In genomic region chr1:35675773-35676172, GRCh38 we compare ENCODE assay signal across 2 cellular contexts.
TF ChIP-seq lines count a peak whose summit lies in the region.

No MANE protein-coding gene starts in this region.

TF ChIP-seq in IMR-90, 13 proteins besides CTCF, POLR2A, EP300 and RAD21:
- no peak for TF ChIP-seq BHLHE40 (IDR thresholded peaks at IDR 0.05; ENCODE audit: low read depth, low read length)
- TF ChIP-seq, protein P1, sequence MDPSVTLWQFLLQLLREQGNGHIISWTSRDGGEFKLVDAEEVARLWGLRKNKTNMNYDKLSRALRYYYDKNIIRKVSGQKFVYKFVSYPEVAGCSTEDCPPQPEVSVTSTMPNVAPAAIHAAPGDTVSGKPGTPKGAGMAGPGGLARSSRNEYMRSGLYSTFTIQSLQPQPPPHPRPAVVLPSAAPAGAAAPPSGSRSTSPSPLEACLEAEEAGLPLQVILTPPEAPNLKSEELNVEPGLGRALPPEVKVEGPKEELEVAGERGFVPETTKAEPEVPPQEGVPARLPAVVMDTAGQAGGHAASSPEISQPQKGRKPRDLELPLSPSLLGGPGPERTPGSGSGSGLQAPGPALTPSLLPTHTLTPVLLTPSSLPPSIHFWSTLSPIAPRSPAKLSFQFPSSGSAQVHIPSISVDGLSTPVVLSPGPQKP (IDR thresholded peaks at IDR 0.05; ENCODE audit: borderline replicate concordance, low read depth, low read length) = no peak
- TF ChIP-seq RFX5 (IDR thresholded peaks at IDR 0.05; ENCODE audit: low read depth, low read length) = no peak
- TF ChIP-seq NFE2L2 (IDR thresholded peaks at IDR 0.05; ENCODE audit: low read depth, low read length) = no peak
- no peak for TF ChIP-seq MAFK (IDR thresholded peaks at IDR 0.05; ENCODE audit: low read depth, low read length)

TF ChIP-seq in K562, 482 proteins besides CTCF, POLR2A, EP300 and RAD21:
- TF ChIP-seq MTA1 (IDR thresholded peaks at IDR 0.05; ENCODE audit: borderline replicate concordance) (0 out of 2 replicates have a peak, but pooled peaks have one; percentile 22), EGR1 (conservative IDR thresholded peaks at IDR 0.05) (peak; percentile 69), TRIM28 (IDR thresholded peaks at IDR 0.05) (no peak), ARID1B (IDR thresholded peaks at IDR 0.05) (peak; percentile 10; the same call in 1 of the 2 replicates), TAF7 (tag; IDR thresholded peaks at IDR 0.05) (no peak), NFIC (IDR thresholded peaks at IDR 0.05) (peak; percentile 83), EHMT2 (IDR thresholded peaks at IDR 0.05) (0 out of 2 replicates have a peak, but pooled peaks have one; percentile 42), SFPQ (IDR thresholded peaks at IDR 0.05; ENCODE audit: low read depth, low read length) (no peak), CBFA2T3 (IDR thresholded peaks at IDR 0.05) (peak; percentile 19), HDAC1 (IDR thresholded peaks at IDR 0.05) (peak in 1 of 2 experiments; percentile 48; a peak in 1 of 4 replicates)
- TF ChIP-seq, protein P2, sequence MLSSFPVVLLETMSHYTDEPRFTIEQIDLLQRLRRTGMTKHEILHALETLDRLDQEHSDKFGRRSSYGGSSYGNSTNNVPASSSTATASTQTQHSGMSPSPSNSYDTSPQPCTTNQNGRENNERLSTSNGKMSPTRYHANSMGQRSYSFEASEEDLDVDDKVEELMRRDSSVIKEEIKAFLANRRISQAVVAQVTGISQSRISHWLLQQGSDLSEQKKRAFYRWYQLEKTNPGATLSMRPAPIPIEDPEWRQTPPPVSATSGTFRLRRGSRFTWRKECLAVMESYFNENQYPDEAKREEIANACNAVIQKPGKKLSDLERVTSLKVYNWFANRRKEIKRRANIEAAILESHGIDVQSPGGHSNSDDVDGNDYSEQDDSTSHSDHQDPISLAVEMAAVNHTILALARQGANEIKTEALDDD (IDR thresholded peaks at IDR 0.05) = peak; percentile 60; the same call in 1 of the 2 replicates
